8 cellular contexts compared by ENCODE assay signal in the genomic region with DNA sequence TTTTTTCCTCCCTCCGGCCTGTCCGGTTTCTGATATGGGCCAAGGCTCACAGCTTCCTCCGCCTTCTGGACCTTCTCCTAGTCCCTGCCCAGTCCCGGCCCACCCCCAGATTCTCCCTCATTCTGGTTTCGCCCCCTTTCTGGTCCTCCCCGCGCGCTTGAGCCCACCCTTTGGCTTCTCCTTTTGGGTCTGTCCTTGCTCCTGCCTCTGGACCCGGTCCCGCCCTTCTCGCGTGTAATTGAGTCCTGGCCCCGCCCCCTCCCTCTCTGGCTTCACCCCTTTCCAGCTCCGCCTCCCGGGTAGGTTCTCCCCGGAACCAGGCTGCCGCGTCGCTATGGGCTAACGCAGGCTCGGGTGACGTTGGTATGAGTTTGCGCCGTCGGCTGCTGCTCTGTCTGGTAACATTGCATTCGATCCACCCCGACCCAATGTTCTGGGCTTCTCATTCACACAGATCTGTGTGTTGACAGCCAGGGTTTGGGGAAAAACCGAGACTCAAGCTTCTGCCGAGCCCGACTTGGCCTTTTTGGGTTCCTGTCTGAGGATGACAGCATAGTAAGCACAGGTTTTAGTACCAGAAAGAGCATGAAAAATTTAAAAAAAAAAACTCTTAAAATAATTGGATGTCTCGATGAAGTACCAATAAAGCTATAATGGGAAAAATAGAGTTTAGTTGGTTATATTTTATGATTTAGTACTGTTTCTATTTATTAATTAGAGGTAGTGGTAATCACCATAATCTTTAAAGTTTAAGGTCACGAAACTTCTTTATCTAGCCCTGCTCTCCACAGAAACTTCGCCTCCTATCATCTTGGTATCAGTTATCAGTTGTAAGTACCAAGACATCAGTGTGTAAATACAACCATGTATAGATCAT. TPM values are rescaled to one million over a fixed set of nuclear protein-coding genes. Genes with fewer than 3 reads are reported as not detected.
DNase-seq lines count a peak whose midpoint lies in the region; ATAC-seq and TF ChIP-seq lines count a peak whose summit lies in the region.

No MANE protein-coding gene starts in this region.

- TF ChIP-seq EP300 in gastroesophageal sphincter (IDR thresholded peaks at IDR 0.05) = no peak

- H3K4me1 ChIP-seq in HEK293 (ENCODE audit: control insufficient read depth, insufficient read depth, low read length) (peaks cover 6% of the 10 kb centered on the region), SJSA1 (replicated peaks) (peaks cover 20% of the 10 kb centered on the region), gastroesophageal sphincter (peaks cover 0 to 55% (median 11%) of the 10 kb centered on the region in 3 donors)

- POLR2A ChIA-PET in HEK293 (lab: Yijun Ruan, JAX) = interaction anchor here (0.6 to 1.6 kb wide), 12 partner anchors 15 to 1030 kb away, joined by 3 to 11 read pairs (median 4); partner anchors contain the start of genes EEF2K, POLR3E and UQCRC2

- peaks cover 62% of the 10 kb centered on the region for H3K4me1 Mint-ChIP-seq in activated naive CD4-positive, alpha-beta T cell treated with anti-CD3 and anti-CD28 coated beads for 36 hours (ENCODE audit: low read depth)

- peak; percentile 75 for ATAC-seq in gastroesophageal sphincter

- no peaks in the 10 kb centered on the region for H3K27me3 Mint-ChIP-seq in activated naive CD4-positive, alpha-beta T cell treated with anti-CD3 and anti-CD28 coated beads for 36 hours (ENCODE audit: low read depth)

- H3K4me3 ChIP-seq in HEK293 (ENCODE audit: low read depth, low read length) = peak overlapping the region; percentile 63
- H3K4me3 ChIP-seq in SJSA1 = peak overlapping the region; percentile 53
- H3K4me3 ChIP-seq in gastroesophageal sphincter = peak overlapping the region; percentile 19 to 87

- TF ChIP-seq CTCF in HEK293 (tag by site-specific recombination; IDR thresholded peaks at IDR 0.05) = no peak
- no peak for TF ChIP-seq CTCF in gastroesophageal sphincter (IDR thresholded peaks at IDR 0.05)

- WGBS in gastroesophageal sphincter (ENCODE audit: low coverage in 1 of 2), 2 donors = 1 to 4% methylated on average over 9 to 21 of the region's 33 CpGs

- H3K27ac ChIP-seq in HEK293 (ENCODE audit: extremely low read depth, low read depth, low read length) (peak overlapping the region; percentile 27; the same call in 1 of the 2 replicates), SJSA1 (peak overlapping the region; percentile 76), gastroesophageal sphincter (peak overlapping the region; percentile 67 to 98 (median 93)), temporal lobe (ENCODE audit: low read depth, low read length) (peak overlapping the region; percentile 89)

- no peaks in the 10 kb centered on the region for H3K27me3 ChIP-seq in SJSA1 (replicated peaks)
- H3K27me3 ChIP-seq in gastroesophageal sphincter = no peaks in the 10 kb centered on the region

- CTCF ChIA-PET in HEK293 (lab: Yijun Ruan, JAX) = interaction anchor here (0.6 to 2.7 kb wide), 9 partner anchors 17 to 1035 kb away, joined by 3 to 16 read pairs (median 3); no protein-coding TSS in a partner anchor
- CTCF ChIA-PET in activated naive CD4-positive, alpha-beta T cell treated with anti-CD3 and anti-CD28 coated beads for 36 hours (lab: Charles Lee) = interaction anchor here (0.6 to 2.3 kb wide), 5 partner anchors 15 to 114 kb away, joined by 3 to 7 read pairs (median 4); partner anchors contain the start of gene EEF2K

- H3K4me3 Mint-ChIP-seq in activated naive CD4-positive, alpha-beta T cell treated with anti-CD3 and anti-CD28 coated beads for 36 hours = peak overlapping the region; percentile 83

- peak overlapping the region; percentile 98 for H3K27ac Mint-ChIP-seq in activated naive CD4-positive, alpha-beta T cell treated with anti-CD3 and anti-CD28 coated beads for 36 hours

- H3K36me3 ChIP-seq in HEK293 (ENCODE audit: control insufficient read depth in 2 of 2, insufficient read depth in 1 of 2, low read length in 2 of 2) (no peaks in the 10 kb centered on the region), SJSA1 (no peaks in the 10 kb centered on the region), gastroesophageal sphincter (no peaks in the 10 kb centered on the region)

- DNase-seq in ELF-1 (ENCODE audit: low read depth, low spot score) (peak; percentile 96), MV-4-11 (lab: John Stamatoyannopoulos, UW) (peak; percentile 94), SJSA1 (ENCODE audit: low read depth in 1 of 2, low spot score in 2 of 2) (peak; percentile 99), nucleus accumbens (lab: John Stamatoyannopoulos, UW) (peak; percentile 89 to 100 (median 99))
- DNase-seq in activated naive CD4-positive, alpha-beta T cell treated with anti-CD3 and anti-CD28 coated beads for 36 hours = peak; percentile 99

- no peaks in the 10 kb centered on the region for H3K9me3 Mint-ChIP-seq in activated naive CD4-positive, alpha-beta T cell treated with anti-CD3 and anti-CD28 coated beads for 36 hours

- no peaks in the 10 kb centered on the region for H3K9me3 ChIP-seq in HEK293 (ENCODE audit: control insufficient read depth, insufficient read depth, low read depth, low read length)
- H3K9me3 ChIP-seq in SJSA1 (replicated peaks) = no peaks in the 10 kb centered on the region
- H3K9me3 ChIP-seq in gastroesophageal sphincter = no peaks in the 10 kb centered on the region

- no peaks in the 10 kb centered on the region for H3K36me3 Mint-ChIP-seq in activated naive CD4-positive, alpha-beta T cell treated with anti-CD3 and anti-CD28 coated beads for 36 hours (ENCODE audit: low read depth)

- intact Hi-C loops in activated naive CD4-positive, alpha-beta T cell treated with anti-CD3 and anti-CD28 coated beads for 36 hours (cut with micrococcal nuclease) = loop anchor here (1.0 to 10.0 kb wide), 9 partner anchors 106 to 1449 kb away; partner anchors contain the start of genes DCUN1D3, LYRM1, METTL9 and POLR3E

- TF ChIP-seq POLR2A in gastroesophageal sphincter (IDR thresholded peaks at IDR 0.05) = peak; percentile 84 to 93

TF ChIP-seq in HEK293, 187 proteins besides CTCF, POLR2A, EP300 and RAD21 (continues in another document):
- TF ChIP-seq, protein P1, sequence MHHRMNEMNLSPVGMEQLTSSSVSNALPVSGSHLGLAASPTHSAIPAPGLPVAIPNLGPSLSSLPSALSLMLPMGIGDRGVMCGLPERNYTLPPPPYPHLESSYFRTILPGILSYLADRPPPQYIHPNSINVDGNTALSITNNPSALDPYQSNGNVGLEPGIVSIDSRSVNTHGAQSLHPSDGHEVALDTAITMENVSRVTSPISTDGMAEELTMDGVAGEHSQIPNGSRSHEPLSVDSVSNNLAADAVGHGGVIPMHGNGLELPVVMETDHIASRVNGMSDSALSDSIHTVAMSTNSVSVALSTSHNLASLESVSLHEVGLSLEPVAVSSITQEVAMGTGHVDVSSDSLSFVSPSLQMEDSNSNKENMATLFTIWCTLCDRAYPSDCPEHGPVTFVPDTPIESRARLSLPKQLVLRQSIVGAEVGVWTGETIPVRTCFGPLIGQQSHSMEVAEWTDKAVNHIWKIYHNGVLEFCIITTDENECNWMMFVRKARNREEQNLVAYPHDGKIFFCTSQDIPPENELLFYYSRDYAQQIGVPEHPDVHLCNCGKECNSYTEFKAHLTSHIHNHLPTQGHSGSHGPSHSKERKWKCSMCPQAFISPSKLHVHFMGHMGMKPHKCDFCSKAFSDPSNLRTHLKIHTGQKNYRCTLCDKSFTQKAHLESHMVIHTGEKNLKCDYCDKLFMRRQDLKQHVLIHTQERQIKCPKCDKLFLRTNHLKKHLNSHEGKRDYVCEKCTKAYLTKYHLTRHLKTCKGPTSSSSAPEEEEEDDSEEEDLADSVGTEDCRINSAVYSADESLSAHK (tag by site-specific recombination; IDR thresholded peaks at IDR 0.05) = no peak
- TF ChIP-seq ZNF660 (tag by site-specific recombination; IDR thresholded peaks at IDR 0.05) (peak; percentile 16; the same call in 1 of the 2 replicates), ZNF629 (tag by site-specific recombination; IDR thresholded peaks at IDR 0.05) (peak; percentile 91), WT1 (tag by site-specific recombination; IDR thresholded peaks at IDR 0.05) (no peak), ZNF76 (tag by site-specific recombination; IDR thresholded peaks at IDR 0.05; ENCODE audit: borderline replicate concordance, low read depth) (peak; percentile 14; the same call in 1 of the 2 replicates), ZNF670 (tag by site-specific recombination; IDR thresholded peaks at IDR 0.05; ENCODE audit: low read depth) (no peak), ZNF366 (tag by site-specific recombination; conservative IDR thresholded peaks at IDR 0.05) (peak; percentile 86), ZNF157 (tag by site-specific recombination; IDR thresholded peaks at IDR 0.05) (no peak), ZNF341 (tag by site-specific recombination; IDR thresholded peaks at IDR 0.05; ENCODE audit: low read depth) (peak; percentile 13; the same call in 1 of the 2 replicates), ZNF473 (tag by site-specific recombination; IDR thresholded peaks at IDR 0.05) (no peak), ZNF791 (tag by site-specific recombination; IDR thresholded peaks at IDR 0.05) (no peak), ZNF121 (tag by site-specific recombination; IDR thresholded peaks at IDR 0.05) (no peak), RBAK (tag by site-specific recombination; IDR thresholded peaks at IDR 0.05) (no peak), GLIS1 (tag by site-specific recombination; IDR thresholded peaks at IDR 0.05) (peak; percentile 35; the same call in 1 of the 2 replicates), ZNF10 (tag by site-specific recombination; IDR thresholded peaks at IDR 0.05) (peak; percentile 88)
- TF ChIP-seq, protein P2, sequence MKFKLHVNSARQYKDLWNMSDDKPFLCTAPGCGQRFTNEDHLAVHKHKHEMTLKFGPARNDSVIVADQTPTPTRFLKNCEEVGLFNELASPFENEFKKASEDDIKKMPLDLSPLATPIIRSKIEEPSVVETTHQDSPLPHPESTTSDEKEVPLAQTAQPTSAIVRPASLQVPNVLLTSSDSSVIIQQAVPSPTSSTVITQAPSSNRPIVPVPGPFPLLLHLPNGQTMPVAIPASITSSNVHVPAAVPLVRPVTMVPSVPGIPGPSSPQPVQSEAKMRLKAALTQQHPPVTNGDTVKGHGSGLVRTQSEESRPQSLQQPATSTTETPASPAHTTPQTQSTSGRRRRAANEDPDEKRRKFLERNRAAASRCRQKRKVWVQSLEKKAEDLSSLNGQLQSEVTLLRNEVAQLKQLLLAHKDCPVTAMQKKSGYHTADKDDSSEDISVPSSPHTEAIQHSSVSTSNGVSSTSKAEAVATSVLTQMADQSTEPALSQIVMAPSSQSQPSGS (tag by site-specific recombination; IDR thresholded peaks at IDR 0.05; ENCODE audit: low read depth) = no peak

RNA-seq across cellular contexts. Expression of gene EEF2K, which starts 14.8 kb away (rescaled TPM):
- 6.5 and 11.2 TPM in 2 replicates for total RNA-seq in SJSA1 (2014; rRNA removed; shearing (Covaris generic))
- 1 to 10 TPM; 9.8 to 10.0 TPM for total RNA-seq in activated naive CD4-positive, alpha-beta T cell treated with anti-CD3 and anti-CD28 coated beads for 36 hours
- 10 to 100 TPM; 31.3 to 38.9 (median 34.8) TPM for total RNA-seq in gastroesophageal sphincter
- total RNA-seq in temporal lobe = 9.6 TPM

RNA-seq across cellular contexts. Expression of gene SDR42E2, which starts 29.0 kb away (rescaled TPM):
- not detected in 2 replicates for total RNA-seq in SJSA1 (2014; rRNA removed; shearing (Covaris generic))
- under 1 TPM in 1 of 2 experiments, not detected in 1; 0.15 TPM for total RNA-seq in activated naive CD4-positive, alpha-beta T cell treated with anti-CD3 and anti-CD28 coated beads for 36 hours
- not detected for total RNA-seq in gastroesophageal sphincter
- under 0.01 TPM for total RNA-seq in temporal lobe

Comparison
In these comparisons a context has a peak if more than half of its experiments do, and no peak if none do; other contexts are left out.
1. Peak in every context shown above with its lines: DNase-seq, ATAC-seq, H3K4me3 ChIP-seq and H3K27ac ChIP-seq.
2. H3K27ac ChIP-seq: peak in every context shown above with its lines; median percentile 93 in gastroesophageal sphincter; 89 in temporal lobe; 76 in SJSA1; 27 in HEK293.